In the genomic region with DNA sequence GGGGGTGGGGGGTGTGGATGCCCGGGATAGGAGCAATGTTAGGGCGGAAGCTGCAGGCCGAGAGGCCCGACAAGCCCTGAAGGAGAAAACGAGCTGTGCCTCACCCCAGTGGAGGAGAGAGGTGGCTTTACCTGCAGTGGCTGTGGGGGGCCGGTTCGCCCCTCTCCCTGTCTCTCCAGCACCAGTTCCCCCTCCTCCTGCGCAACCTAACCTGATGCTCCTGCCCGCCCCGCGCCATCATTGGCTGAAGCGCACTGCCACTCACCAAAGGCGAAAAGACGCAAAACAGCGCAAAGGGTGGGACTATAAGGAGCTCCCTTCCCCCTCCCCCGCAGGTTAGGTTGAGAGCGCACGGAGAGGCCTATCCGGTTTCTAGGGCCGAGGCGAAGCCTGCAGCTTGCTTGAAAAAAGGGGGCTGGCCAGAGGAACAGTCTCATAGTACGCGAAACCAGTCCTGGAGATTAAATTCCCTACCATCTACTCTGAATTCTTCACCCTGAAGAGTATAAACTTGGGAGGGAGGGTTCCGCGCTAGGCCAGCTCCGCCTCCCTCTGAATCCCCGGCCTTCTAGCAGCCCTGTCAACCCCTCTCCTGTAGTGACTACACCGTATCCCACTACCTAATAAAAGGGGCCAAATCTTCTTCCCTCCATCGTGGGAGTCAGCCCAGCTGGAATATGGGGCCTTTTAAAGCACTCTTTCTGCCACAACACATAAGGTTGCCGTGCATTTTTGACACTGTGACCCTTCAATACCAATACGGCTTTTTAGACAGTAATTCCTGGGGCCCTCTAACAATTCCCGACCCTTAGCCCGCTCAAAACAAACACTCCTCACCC, we compare ENCODE assay signal across 8 cellular contexts. TPM values are rescaled to one million over a fixed set of nuclear protein-coding genes. Genes with fewer than 3 reads are reported as not detected.
A peak's percentile ranks its signal among the peaks of the same experiment; 100 is the strongest.
DNase-seq lines count a peak whose midpoint lies in the region; ATAC-seq and TF ChIP-seq lines count a peak whose summit lies in the region.

No MANE protein-coding gene starts in this region.

- peak overlapping the region; percentile 85 for H3K27ac ChIP-seq in muscle layer of colon (ENCODE audit: low read depth, low read length)

- peak overlapping the region; percentile 80 to 87 for H3K4me3 ChIP-seq in muscle layer of colon (ENCODE audit: low read depth in 1 of 2, low read length in 2 of 2)

- DNase-seq in DMS79 (lab: John Stamatoyannopoulos, UW): peak; percentile 98
- peak; percentile 97 for DNase-seq in KG1 (lab: John Stamatoyannopoulos, UW)
- DNase-seq in activated T-cell treated with anti-CD3 and anti-CD28 coated beads, Interleukin-2, amount 50 U/mL, for 48 hours: peak; percentile 99 to 100
- peak; percentile 97 to 98 for DNase-seq in stimulated activated CD8-positive, alpha-beta memory T cell treated with anti-CD3 and anti-CD28 coated beads, Interleukin-7, amount 100 ng/mL, for 1 hour (ENCODE audit: low read depth in 2 of 2)

- no peaks in the 10 kb centered on the region for H3K27me3 ChIP-seq in muscle layer of colon (ENCODE audit: control insufficient read depth in 1 of 2, insufficient read depth in 2 of 2, low read length in 2 of 2)

- peaks cover 23% of the 10 kb centered on the region for H3K4me1 ChIP-seq in muscle layer of colon (ENCODE audit: insufficient read depth, low read length)

- no peaks in the 10 kb centered on the region for H3K36me3 ChIP-seq in muscle layer of colon (ENCODE audit: insufficient read depth, low read length)

- H3K9me3 ChIP-seq in muscle layer of colon (ENCODE audit: low read length): no peaks in the 10 kb centered on the region

- peak overlapping the region; percentile 91 for H3K9ac ChIP-seq in muscle layer of colon (ENCODE audit: low read length)

- ATAC-seq in GM21737 (IDR thresholded peaks at IDR 0.05; ENCODE audit: unreplicated experiment): peak; percentile 97
- peak; percentile 100 for ATAC-seq in esophagus mucosa

TF ChIP-seq in PFSK-1, 5 proteins besides CTCF, POLR2A, EP300 and RAD21:
- TF ChIP-seq TAF1 (IDR thresholded peaks at IDR 0.05; ENCODE audit: borderline replicate concordance, insufficient read depth, low read length) (no peak), POLR2AphosphoS5 (IDR thresholded peaks at IDR 0.05; ENCODE audit: low read depth, low read length) (peak; percentile 77)

RNA-seq across cellular contexts. Expression of a gene that starts 18.6 kb away (rescaled TPM):
- 40.3 TPM for polyA plus RNA-seq in PFSK-1 (2012; ENCODE audit: insufficient read length, low read depth)
- total RNA-seq in esophagus mucosa: 46.3 TPM

RNA-seq across cellular contexts. Expression of a gene that starts 39.5 kb away (rescaled TPM):
- polyA plus RNA-seq in PFSK-1 (2012; ENCODE audit: insufficient read length, low read depth): 5.4 TPM
- total RNA-seq in esophagus mucosa: 11.4 TPM

RNA-seq across cellular contexts. Expression of a gene that starts 39.7 kb away (rescaled TPM):
- polyA plus RNA-seq in PFSK-1 (2012; ENCODE audit: insufficient read length, low read depth): 35.7 TPM
- total RNA-seq in esophagus mucosa: 70.6 TPM

RNA-seq across cellular contexts. Expression of a gene that starts 53.5 kb away (rescaled TPM):
- polyA plus RNA-seq in PFSK-1 (2012; ENCODE audit: insufficient read length, low read depth): 38.2 TPM
- total RNA-seq in esophagus mucosa: 40.3 TPM

Comparison
In these comparisons a context has a peak if more than half of its experiments do, and no peak if none do; other contexts are left out.
1. Peak in every context shown above with its lines: DNase-seq, ATAC-seq, H3K4me3 ChIP-seq and H3K27ac ChIP-seq.